ENCODE assay signal across 14 cellular contexts in genomic region chr6:111725446-111726112, GRCh38.
DNase-seq lines count a peak whose midpoint lies in the region; ATAC-seq, FAIRE-seq and TF ChIP-seq lines count a peak whose summit lies in the region.
"Had no signal": no experiment of that assay in that cellular context is flagged by ENCODE, and none has a peak within 500 bp of the region (broad histone marks: within the 10 kb centered on the region; RNA-seq: fewer than 3 reads in every experiment).

No MANE protein-coding gene starts in this region.

- SMC1A ChIA-PET in GM12878 (lab: Charles Lee; ENCODE audit: uncharacterized antibody, unreplicated experiment): interaction anchor here (0.6 to 8.2 kb wide), 12 partner anchors 10 to 266 kb away, joined by 3 to 181 read pairs (median 13); no protein-coding TSS in a partner anchor

- TF ChIP-seq RAD21 in GM12878 (IDR thresholded peaks at IDR 0.05; ENCODE audit: insufficient read depth, low read depth, low read length): no peak

- peaks cover 4 to 8% of the 10 kb centered on the region in 2 experiments; a peak in 2 of 4 replicates for H3K36me3 ChIP-seq in GM12878 (ENCODE audit: control insufficient read depth in 2 of 2, insufficient read depth in 2 of 2, low read length in 1 of 2)
- no peaks in the 10 kb centered on the region for H3K36me3 ChIP-seq in vagina
- H3K36me3 ChIP-seq: transverse colon had no signal

- H3K79me2 ChIP-seq in GM12878 (ENCODE audit: control insufficient read depth, insufficient read depth, low read length): peaks cover 37% of the 10 kb centered on the region

- no peak for TF ChIP-seq EP300 in GM12878 (IDR thresholded peaks at IDR 0.05; ENCODE audit: borderline replicate concordance in 1 of 2, control insufficient read depth in 1 of 2, low read depth in 2 of 2, low read length in 2 of 2)

- no peak overlapping the region for H3K9ac ChIP-seq in GM12878 (ENCODE audit: control insufficient read depth, insufficient read depth, low read length)

- FAIRE-seq in GM12878 (lab: Jason Lieb, UNC): no peak
- FAIRE-seq: H54 had no signal

- RAD21 ChIA-PET in GM12878 (lab: Charles Lee; ENCODE audit: unreplicated experiment): interaction anchor here (0.5 to 6.4 kb wide), 16 partner anchors 9 to 313 kb away, joined by 3 to 75 read pairs (median 4); no protein-coding TSS in a partner anchor

- H3K4me3 Mint-ChIP-seq in immature natural killer cell: peak overlapping the region in 1 of 5 donors; percentile 84

- H3K9me3 ChIP-seq in GM12878 (replicated peaks; ENCODE audit: control insufficient read depth, insufficient read depth, low read length) (no peaks in the 10 kb centered on the region), vagina (no peaks in the 10 kb centered on the region)
- H3K9me3 ChIP-seq: transverse colon had no signal

- peak overlapping the region; percentile 96 to 100 (median 99) for H3K27ac Mint-ChIP-seq in immature natural killer cell

- TF ChIP-seq POLR2A in GM12878 (IDR thresholded peaks at IDR 0.05; ENCODE audit: low read depth, low read length) (no peak), vagina (IDR thresholded peaks at IDR 0.05) (no peak)

- no peak overlapping the region for H3K4me3 ChIP-seq in GM12878
- no peak overlapping the region for H3K4me3 ChIP-seq in vagina
- H3K4me3 ChIP-seq: transverse colon had no signal

- H3K9me3 Mint-ChIP-seq in immature natural killer cell: no peaks in the 10 kb centered on the region

- intact Hi-C loops in Right ventricle myocardium inferior (cut with DNase I) (loop anchor here (2.0 kb wide), 1 partner anchor 73 kb away; no protein-coding TSS in a partner anchor), cardiac septum (cut with DNase I) (no loop called here), GM12878 (cut with micrococcal nuclease; ENCODE audit: unreplicated experiment) (no loop called here), vagina (cut with DNase I) (no loop called here)

- H2AFZ ChIP-seq in GM12878 (ENCODE audit: control insufficient read depth, low read depth, low read length): no peak overlapping the region

- peaks cover 6 to 13% (median 8%) of the 10 kb centered on the region in 3 donors for H3K27me3 Mint-ChIP-seq in immature natural killer cell (ENCODE audit: low read depth in 3 of 3)

- H3K27ac ChIP-seq in GM12878 (ENCODE audit: control insufficient read depth, insufficient read depth): peak overlapping the region; percentile 57
- peak overlapping the region; percentile 63 for H3K27ac ChIP-seq in vagina
- H3K27ac ChIP-seq: transverse colon had no signal

- peaks cover 28 to 32% (median 29%) of the 10 kb centered on the region in 3 donors for H3K36me3 Mint-ChIP-seq in immature natural killer cell

- CTCF ChIA-PET in GM12878 (lab: Yijun Ruan, JAX): interaction anchor here (1.0 to 5.9 kb wide), 9 partner anchors 10 to 318 kb away, joined by 3 to 30 read pairs (median 8); no protein-coding TSS in a partner anchor

- BruUV-seq in GM12878 (replicated peaks; lab: Mats Ljungman, UMichigan): no TSS peak

- H3K4me1 ChIP-seq in GM12878 (ENCODE audit: control insufficient read depth, insufficient read depth, low read length): peaks cover 40% of the 10 kb centered on the region
- H3K4me1 ChIP-seq in vagina: peaks cover 56% of the 10 kb centered on the region

- in situ Hi-C loops in GM12878 (cut with MboI): loop anchor here (25.0 kb wide), 1 partner anchor 1912 kb away; no protein-coding TSS in a partner anchor

- peaks cover 98 to 100% of the 10 kb centered on the region in 2 donors for H3K4me1 Mint-ChIP-seq in immature natural killer cell

- no peaks in the 10 kb centered on the region for H4K20me1 ChIP-seq in GM12878 (ENCODE audit: control insufficient read depth, insufficient read depth)

- no peaks in the 10 kb centered on the region for H3K27me3 ChIP-seq in GM12878 (replicated peaks in 1 of 2; ENCODE audit: control insufficient read depth in 2 of 2, insufficient read depth in 2 of 2, low read length in 1 of 2)
- no peaks in the 10 kb centered on the region for H3K27me3 ChIP-seq in vagina
- H3K27me3 ChIP-seq: transverse colon had no signal

- WGBS in GM12878 (ENCODE audit: insufficient coverage, insufficient replicate concordance, low lambda C conversion rate, missing lambda C conversion rate): 77% methylated on average over 7 of the region's 7 CpGs

- peak overlapping the region; percentile 46 for H3K4me2 ChIP-seq in GM12878 (ENCODE audit: control insufficient read depth, insufficient read depth)

- ATAC-seq in Right ventricle myocardium inferior (peak; percentile 20), GM12878 (peak; percentile 9; the same call in 1 of the 3 replicates), omental fat pad (ENCODE audit: low FRiP score) (no peak)

- TF ChIP-seq CTCF in GM12878 (IDR thresholded peaks at IDR 0.05 in 2 of 3, conservative IDR thresholded peaks at IDR 0.05 in 1 of 3; ENCODE audit: control insufficient read depth in 2 of 3, extremely low read depth in 1 of 3, insufficient read depth in 1 of 3, low read depth in 3 of 3, low read length in 3 of 3): no peak
- TF ChIP-seq CTCF in vagina (IDR thresholded peaks at IDR 0.05): no peak
- TF ChIP-seq CTCF in omental fat pad (IDR thresholded peaks at IDR 0.05): no peak

- POLR2A ChIA-PET in GM12878 (lab: Charles Lee): interaction anchor here (0.6 to 2.9 kb wide), 7 partner anchors 9 to 118 kb away, joined by 3 to 19 read pairs (median 7); no protein-coding TSS in a partner anchor

- DNase-seq in Right ventricle myocardium inferior (ENCODE audit: missing footprints) (no peak), cardiac septum (ENCODE audit: low spot score) (no peak), GM12878 (ENCODE audit: low read depth, low spot score) (no peak), immature natural killer cell (no peak), vagina (ENCODE audit: extremely low spot score in 2 of 2) (no peak), omental fat pad (ENCODE audit: low spot score) (no peak), NCI-H1930 (lab: John Stamatoyannopoulos, UW) (no peak)
- no peak for DNase-seq in stimulated activated CD4-positive, alpha-beta T cell treated with anti-CD3 and anti-CD28 coated beads, Interleukin-12 subunit alpha, Interleukin-12 subunit beta, amount 100 ng/mL, for 4 hours
- DNase-seq: activated T-cell treated with anti-CD3 and anti-CD28 coated beads for 4 hours, cortex of kidney, NCI-H2107, OCI-M1, transverse colon had no signal

TF ChIP-seq in GM12878, 131 proteins besides CTCF, POLR2A, EP300 and RAD21:
- TF ChIP-seq IRF3 (IDR thresholded peaks at IDR 0.05) (no peak), BMI1 (IDR thresholded peaks at IDR 0.05; ENCODE audit: borderline replicate concordance) (no peak)
